In the genomic region with DNA sequence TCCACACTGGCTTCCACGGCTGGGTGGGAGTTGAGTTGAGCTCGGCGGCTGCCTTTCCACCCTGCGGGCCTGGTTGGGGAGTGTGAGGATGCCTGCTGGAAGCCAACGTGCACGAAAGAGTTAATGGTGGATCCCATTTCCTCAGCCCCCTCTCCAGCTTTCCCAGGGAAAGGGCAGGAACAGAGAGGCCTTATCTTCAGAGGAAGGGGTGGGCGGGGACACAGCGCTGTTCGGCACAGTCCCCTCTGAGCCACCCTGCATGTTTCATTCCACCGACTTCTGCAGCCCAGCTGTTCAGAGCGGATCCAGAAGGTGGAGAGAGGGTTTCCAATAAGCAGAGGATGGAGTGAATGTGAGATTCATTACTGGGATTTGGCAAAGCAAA, we compare ENCODE assay signal across 10 cellular contexts.
DNase-seq lines count a peak whose midpoint lies in the region; ATAC-seq and TF ChIP-seq lines count a peak whose summit lies in the region.
"Had no signal": no experiment of that assay in that cellular context is flagged by ENCODE, and none has a peak within 500 bp of the region (broad histone marks: within the 10 kb centered on the region; RNA-seq: fewer than 3 reads in every experiment).

No MANE protein-coding gene starts in this region.

- intact Hi-C loops in sigmoid colon (cut with DNase I), result no loop called here

- no peak overlapping the region for H2AFZ ChIP-seq in GM23248
- H2AFZ ChIP-seq in SU-DHL-6 (ENCODE audit: low read depth, low read length, severe bottlenecking), result no peak overlapping the region

- H3K27ac ChIP-seq in GM23248 (no peak overlapping the region), SU-DHL-6 (ENCODE audit: low read depth, low read length) (peak overlapping the region; percentile 100), sigmoid colon (peak overlapping the region; percentile 45 to 100 (median 98))
- H3K27ac ChIP-seq: ascending aorta had no signal

- ATAC-seq in GM21526 (IDR thresholded peaks at IDR 0.05; ENCODE audit: low FRiP score, unreplicated experiment), result no peak
- no peak for ATAC-seq in HG03342 (IDR thresholded peaks at IDR 0.05; ENCODE audit: unreplicated experiment)

- TF ChIP-seq EP300 in sigmoid colon (IDR thresholded peaks at IDR 0.05), result no peak

- H3K4me3 ChIP-seq in GM23248, result no peak overlapping the region
- peak overlapping the region; percentile 53 for H3K4me3 ChIP-seq in SU-DHL-6 (ENCODE audit: insufficient read depth, low read length, poor library complexity, severe bottlenecking)
- H3K4me3 ChIP-seq in sigmoid colon, result no peak overlapping the region
- H3K4me3 ChIP-seq: ascending aorta had no signal

- H4K20me1 ChIP-seq in GM23248 (ENCODE audit: insufficient read depth) (peaks cover 7% of the 10 kb centered on the region; the same call in 1 of the 2 replicates), SU-DHL-6 (ENCODE audit: low read depth, low read length) (no peaks in the 10 kb centered on the region)

- H3K9me3 ChIP-seq in GM23248 (ENCODE audit: low read depth), result no peaks in the 10 kb centered on the region
- H3K9me3 ChIP-seq in SU-DHL-6 (ENCODE audit: insufficient read depth, low read length), result no peaks in the 10 kb centered on the region
- H3K9me3 ChIP-seq in sigmoid colon, result no peaks in the 10 kb centered on the region
- H3K9me3 ChIP-seq: ascending aorta had no signal

- H3F3A ChIP-seq in GM23248 (ENCODE audit: insufficient read depth) (peaks cover 10% of the 10 kb centered on the region), SU-DHL-6 (ENCODE audit: insufficient read depth) (peaks cover 97% of the 10 kb centered on the region)

- peak; percentile 39 for DNase-seq in GM23248
- DNase-seq in foreskin melanocyte, result peak; percentile 77
- DNase-seq in sigmoid colon, result no peak
- DNase-seq in NCI-H1930 (lab: John Stamatoyannopoulos, UW), result no peak
- no peak for DNase-seq in HCEC 1CT
- DNase-seq: midbrain had no signal

- in situ Hi-C loops in GM23248 (cut with MboI), result no loop called here

- peaks cover 100% of the 10 kb centered on the region for H3K79me2 ChIP-seq in GM23248 (ENCODE audit: insufficient read depth)
- H3K79me2 ChIP-seq in SU-DHL-6 (ENCODE audit: insufficient read depth, low read length), result peaks cover 35% of the 10 kb centered on the region

- no peak for TF ChIP-seq CTCF in SU-DHL-6 (IDR thresholded peaks at IDR 0.05; ENCODE audit: insufficient read depth, low read length, poor library complexity, severe bottlenecking)
- no peak for TF ChIP-seq CTCF in sigmoid colon (IDR thresholded peaks at IDR 0.05)

- TF ChIP-seq POLR2A in sigmoid colon (IDR thresholded peaks at IDR 0.05), result no peak

- H3K9ac ChIP-seq in GM23248 (no peak overlapping the region), SU-DHL-6 (ENCODE audit: low read length) (peak overlapping the region; percentile 91)

- H3K36me3 ChIP-seq in GM23248 (ENCODE audit: low read depth), result no peaks in the 10 kb centered on the region
- no peaks in the 10 kb centered on the region for H3K36me3 ChIP-seq in SU-DHL-6 (ENCODE audit: low read length)
- no peaks in the 10 kb centered on the region for H3K36me3 ChIP-seq in sigmoid colon

- H3K4me2 ChIP-seq in GM23248 (ENCODE audit: unreplicated experiment), result no peak overlapping the region
- peak overlapping the region; percentile 72 for H3K4me2 ChIP-seq in SU-DHL-6 (ENCODE audit: low read depth, low read length, poor library complexity, severe bottlenecking)

- H3K4me1 ChIP-seq in GM23248 (ENCODE audit: insufficient read depth) (peaks cover 42% of the 10 kb centered on the region), sigmoid colon (peaks cover 0 to 100% (median 98%) of the 10 kb centered on the region in 4 donors)

- H3K9me2 ChIP-seq in GM23248 (ENCODE audit: insufficient read depth) (no peaks in the 10 kb centered on the region), SU-DHL-6 (replicated peaks; ENCODE audit: insufficient read depth, low read length) (no peaks in the 10 kb centered on the region)

- H3K27me3 ChIP-seq in GM23248 (replicated peaks; ENCODE audit: insufficient read depth), result no peaks in the 10 kb centered on the region
- H3K27me3 ChIP-seq in SU-DHL-6 (ENCODE audit: low read length), result no peaks in the 10 kb centered on the region
- no peaks in the 10 kb centered on the region for H3K27me3 ChIP-seq in sigmoid colon
- H3K27me3 ChIP-seq: ascending aorta had no signal

- 22 to 27% methylated on average over 11 of the region's 11 CpGs for WGBS in GM23248 (ENCODE audit: low coverage in 1 of 2, low lambda C conversion rate in 2 of 2, missing lambda C conversion rate in 2 of 2), 2 experiments
- WGBS in sigmoid colon, 2 donors, result 62 to 78% methylated on average over 11 of the region's 11 CpGs

Comparison
In these comparisons a context has a peak if more than half of its experiments do, and no peak if none do; other contexts are left out.
1. DNase-seq: peak in GM23248 (single experiment) and foreskin melanocyte (single experiment); none in sigmoid colon (single experiment), NCI-H1930 (0 of 2) and HCEC 1CT (single experiment).